Comparison of ENCODE assay signal across 16 cellular contexts in the genomic region with DNA sequence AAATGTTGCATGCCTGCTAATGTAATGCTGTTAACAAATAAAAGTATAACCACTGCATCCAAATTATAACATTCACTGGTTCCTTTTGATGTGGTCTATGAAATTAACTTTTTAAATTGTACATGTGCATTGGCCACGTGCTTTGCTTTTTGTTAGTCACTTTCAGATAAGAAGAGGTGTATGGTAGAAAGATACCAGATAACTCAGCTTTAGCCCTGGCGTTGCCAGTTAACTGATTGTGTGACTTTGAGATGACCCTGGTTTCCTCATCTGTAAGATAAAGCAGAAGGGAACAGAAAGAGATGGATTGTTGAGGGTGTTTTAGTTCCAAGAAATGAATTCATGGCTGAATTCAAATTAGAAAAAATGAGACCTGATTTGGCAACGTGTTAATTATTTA.
"Had no signal": no experiment of that assay in that cellular context is flagged by ENCODE, and none has a peak within 500 bp of the region (broad histone marks: within the 10 kb centered on the region; RNA-seq: fewer than 3 reads in every experiment).

No MANE protein-coding gene starts in this region.

- H3K9me3 Mint-ChIP-seq: activated CD4-positive, alpha-beta memory T cell treated with anti-CD3 and anti-CD28 coated beads, Interleukin-2, amount 10 ng/mL, durations not matched to agents 7 days and 5 days; immature natural killer cell; stimulated activated naive CD8-positive, alpha-beta T cell treated with anti-CD3 and anti-CD28 coated beads, Interleukin-15, Interleukin-2, amounts not matched to agents 100 ng/mL and 50 ng/mL, for 24 hours had no signal

- H3K36me3 ChIP-seq: esophagus squamous epithelium, upper lobe of right lung, WERI-Rb-1 had no signal

- H3K4me3 ChIP-seq: dorsolateral prefrontal cortex, esophagus squamous epithelium, mucosa of descending colon, upper lobe of right lung had no signal

- ATAC-seq: activated CD4-positive, alpha-beta T cell treated with anti-CD3 and anti-CD28 coated beads for 36 hours; activated T-cell treated with anti-CD3 and anti-CD28 coated beads, Interleukin-2, amount 50 U/mL, for 72 hours; left cardiac atrium; mucosa of descending colon; upper lobe of right lung had no signal

- DNase-seq: activated CD4-positive, alpha-beta memory T cell treated with anti-CD3 and anti-CD28 coated beads, Interleukin-2, amount 10 ng/mL, durations not matched to agents 7 days and 5 days; activated CD4-positive, alpha-beta T cell treated with anti-CD3 and anti-CD28 coated beads for 36 hours; activated gamma-delta T cell treated with Interleukin-2 at 50 U/mL for 16 hours; activated T-cell treated with anti-CD3 and anti-CD28 coated beads, Interleukin-2, amount 50 U/mL, for 72 hours; dorsolateral prefrontal cortex; esophagus squamous epithelium; foreskin fibroblast; glutamatergic neuron; immature natural killer cell; left cardiac atrium; mucosa of descending colon; stimulated activated CD4-positive, alpha-beta T cell treated with anti-CD3 and anti-CD28 coated beads, Interleukin-4, amount 100 ng/mL, for 1 hour; stimulated activated CD8-positive, alpha-beta memory T cell treated with anti-CD3 and anti-CD28 coated beads, Interleukin-4, amount 100 ng/mL, for 48 hours; upper lobe of right lung; WERI-Rb-1 had no signal

- H3K27ac Mint-ChIP-seq: activated CD4-positive, alpha-beta memory T cell treated with anti-CD3 and anti-CD28 coated beads, Interleukin-2, amount 10 ng/mL, durations not matched to agents 7 days and 5 days; activated CD4-positive, alpha-beta T cell treated with anti-CD3 and anti-CD28 coated beads for 36 hours; activated T-cell treated with anti-CD3 and anti-CD28 coated beads, Interleukin-2, amount 50 U/mL, for 72 hours; stimulated activated naive CD8-positive, alpha-beta T cell treated with anti-CD3 and anti-CD28 coated beads, Interleukin-15, Interleukin-2, amounts not matched to agents 100 ng/mL and 50 ng/mL, for 24 hours had no signal

- H3K27me3 ChIP-seq: esophagus squamous epithelium, upper lobe of right lung had no signal

- H3K4me3 Mint-ChIP-seq: activated CD4-positive, alpha-beta memory T cell treated with anti-CD3 and anti-CD28 coated beads, Interleukin-2, amount 10 ng/mL, durations not matched to agents 7 days and 5 days; activated CD4-positive, alpha-beta T cell treated with anti-CD3 and anti-CD28 coated beads for 36 hours; activated T-cell treated with anti-CD3 and anti-CD28 coated beads, Interleukin-2, amount 50 U/mL, for 72 hours; stimulated activated naive CD8-positive, alpha-beta T cell treated with anti-CD3 and anti-CD28 coated beads, Interleukin-15, Interleukin-2, amounts not matched to agents 100 ng/mL and 50 ng/mL, for 24 hours had no signal

- H3K27ac ChIP-seq: dorsolateral prefrontal cortex, esophagus squamous epithelium, upper lobe of right lung, WERI-Rb-1 had no signal

- H3K36me3 Mint-ChIP-seq: immature natural killer cell had no signal

- H3K9me3 ChIP-seq: esophagus squamous epithelium, mucosa of descending colon, upper lobe of right lung had no signal

- H3K27me3 Mint-ChIP-seq: activated CD4-positive, alpha-beta memory T cell treated with anti-CD3 and anti-CD28 coated beads, Interleukin-2, amount 10 ng/mL, durations not matched to agents 7 days and 5 days; activated CD4-positive, alpha-beta T cell treated with anti-CD3 and anti-CD28 coated beads for 36 hours; stimulated activated naive CD8-positive, alpha-beta T cell treated with anti-CD3 and anti-CD28 coated beads, Interleukin-15, Interleukin-2, amounts not matched to agents 100 ng/mL and 50 ng/mL, for 24 hours had no signal
